6 cellular contexts compared by ENCODE assay signal in genomic region chr3:133529809-133530208, GRCh38.
"Had no signal": no experiment of that assay in that cellular context is flagged by ENCODE, and none has a peak within 500 bp of the region (broad histone marks: within the 10 kb centered on the region; RNA-seq: fewer than 3 reads in every experiment).

No MANE protein-coding gene starts in this region.

- H3K36me3 ChIP-seq: HAP-1 had no signal

- ATAC-seq: HCT116 had no signal

- H2AFZ ChIP-seq: GM23248 had no signal

- DNase-seq: GM23248, GOT3, H7, KBM-7 had no signal

- H3K27ac ChIP-seq: GM23248 had no signal

- H3K4me1 ChIP-seq: HAP-1 had no signal

- H3K9me3 ChIP-seq: HAP-1 had no signal

- H3K9ac ChIP-seq: GM23248 had no signal

- H3K4me3 ChIP-seq: GM23248, HAP-1 had no signal
